20 cellular contexts compared by ENCODE assay signal in the genomic region with DNA sequence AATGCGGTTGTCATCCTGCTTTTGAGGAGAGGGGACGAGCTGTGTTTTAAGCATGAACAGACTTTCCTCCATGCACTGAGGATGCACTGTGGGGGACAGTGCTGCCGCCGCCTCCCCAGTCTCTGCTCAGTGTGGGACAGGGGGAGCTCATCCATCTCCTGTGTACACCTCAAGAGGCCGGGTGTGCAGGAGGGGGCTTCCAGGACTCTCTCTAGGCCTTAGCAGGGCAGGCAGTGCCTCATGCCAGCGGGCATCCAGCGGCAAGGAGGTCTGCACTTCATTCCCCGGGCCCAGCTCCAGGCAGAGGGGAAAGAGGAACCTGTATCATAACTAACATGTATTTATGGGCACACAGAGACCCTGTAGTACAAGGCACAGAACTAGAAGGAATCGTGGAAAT.
"Had no signal": no experiment of that assay in that cellular context is flagged by ENCODE, and none has a peak within 500 bp of the region (broad histone marks: within the 10 kb centered on the region; RNA-seq: fewer than 3 reads in every experiment).

No MANE protein-coding gene starts in this region.

- H3K27ac ChIP-seq: breast epithelium, psoas muscle had no signal

- H3K9me3 ChIP-seq: breast epithelium, esophagus muscularis mucosa, psoas muscle, stomach had no signal

- H3K36me3 ChIP-seq: breast epithelium, esophagus muscularis mucosa, stomach had no signal

- H3K4me1 Mint-ChIP-seq: activated CD4-positive, alpha-beta T cell treated with anti-CD3 and anti-CD28 coated beads, Interleukin-2, amount 10 ng/mL, durations not matched to agents 24 days and 14 days; activated naive CD8-positive, alpha-beta T cell treated with anti-CD3 and anti-CD28 coated beads, Interleukin-2, amount 10 ng/mL, durations not matched to agents 7 days and 5 days; activated T-helper 17 cell treated with anti-CD3 and anti-CD28 coated beads, Interleukin-2, amount 50 U/mL, for 72 hours; memory B cell; stimulated activated effector memory CD8-positive, alpha-beta T cell treated with anti-CD3 and anti-CD28 coated beads, Interleukin-12 subunit alpha, Interleukin-12 subunit beta, amount 100 ng/mL, for 72 hours had no signal

- H3K27me3 Mint-ChIP-seq: activated CD4-positive, alpha-beta T cell treated with anti-CD3 and anti-CD28 coated beads, Interleukin-2, amount 10 ng/mL, durations not matched to agents 24 days and 14 days had no signal

- H3K4me3 ChIP-seq: breast epithelium, esophagus muscularis mucosa, psoas muscle, stomach had no signal

- H3K27me3 ChIP-seq: breast epithelium, esophagus muscularis mucosa, stomach had no signal

- H3K4me3 Mint-ChIP-seq: activated CD4-positive, alpha-beta T cell treated with anti-CD3 and anti-CD28 coated beads, Interleukin-2, amount 10 ng/mL, durations not matched to agents 24 days and 14 days; activated CD8-positive, alpha-beta T cell treated with anti-CD3 and anti-CD28 coated beads for 36 hours; activated naive CD8-positive, alpha-beta T cell treated with anti-CD3 and anti-CD28 coated beads, Interleukin-2, amount 10 ng/mL, durations not matched to agents 7 days and 5 days; activated T-helper 17 cell treated with anti-CD3 and anti-CD28 coated beads, Interleukin-2, amount 50 U/mL, for 72 hours; memory B cell; nephron; stimulated activated effector memory CD8-positive, alpha-beta T cell treated with anti-CD3 and anti-CD28 coated beads, Interleukin-12 subunit alpha, Interleukin-12 subunit beta, amount 100 ng/mL, for 72 hours had no signal

- DNase-seq: activated CD4-positive, alpha-beta T cell treated with anti-CD3 and anti-CD28 coated beads, Interleukin-2, amount 10 ng/mL, durations not matched to agents 24 days and 14 days; activated CD4-positive, CD25-positive, alpha-beta regulatory T cell; activated CD8-positive, alpha-beta T cell treated with anti-CD3 and anti-CD28 coated beads for 36 hours; activated naive CD4-positive, alpha-beta T cell; activated naive CD8-positive, alpha-beta T cell treated with anti-CD3 and anti-CD28 coated beads, Interleukin-2, amount 10 ng/mL, durations not matched to agents 7 days and 5 days; activated T-cell treated with anti-CD3 and anti-CD28 coated beads, Interleukin-2, amount 50 U/mL, for 1 hour; cerebellar nuclear complex; effector CD4-positive, alpha-beta T cell; occipital lobe; psoas muscle; right cardiac atrium; stimulated activated CD4-positive, alpha-beta T cell treated with anti-CD3 and anti-CD28 coated beads, Interleukin-4, amount 100 ng/mL, for 24 hours; stomach; T1000 had no signal

- H3K27ac Mint-ChIP-seq: activated CD4-positive, alpha-beta T cell treated with anti-CD3 and anti-CD28 coated beads, Interleukin-2, amount 10 ng/mL, durations not matched to agents 24 days and 14 days; activated CD8-positive, alpha-beta T cell treated with anti-CD3 and anti-CD28 coated beads for 36 hours; activated naive CD8-positive, alpha-beta T cell treated with anti-CD3 and anti-CD28 coated beads, Interleukin-2, amount 10 ng/mL, durations not matched to agents 7 days and 5 days; activated T-helper 17 cell treated with anti-CD3 and anti-CD28 coated beads, Interleukin-2, amount 50 U/mL, for 72 hours; memory B cell; stimulated activated effector memory CD8-positive, alpha-beta T cell treated with anti-CD3 and anti-CD28 coated beads, Interleukin-12 subunit alpha, Interleukin-12 subunit beta, amount 100 ng/mL, for 72 hours had no signal

- ATAC-seq: activated CD8-positive, alpha-beta T cell treated with anti-CD3 and anti-CD28 coated beads for 36 hours; activated T-helper 17 cell treated with anti-CD3 and anti-CD28 coated beads, Interleukin-2, amount 50 U/mL, for 72 hours; stimulated activated effector memory CD8-positive, alpha-beta T cell treated with anti-CD3 and anti-CD28 coated beads, Interleukin-12 subunit alpha, Interleukin-12 subunit beta, amount 100 ng/mL, for 72 hours had no signal

- H3K9me3 Mint-ChIP-seq: activated CD4-positive, alpha-beta T cell treated with anti-CD3 and anti-CD28 coated beads, Interleukin-2, amount 10 ng/mL, durations not matched to agents 24 days and 14 days; activated CD8-positive, alpha-beta T cell treated with anti-CD3 and anti-CD28 coated beads for 36 hours; activated naive CD8-positive, alpha-beta T cell treated with anti-CD3 and anti-CD28 coated beads, Interleukin-2, amount 10 ng/mL, durations not matched to agents 7 days and 5 days; activated T-helper 17 cell treated with anti-CD3 and anti-CD28 coated beads, Interleukin-2, amount 50 U/mL, for 72 hours; memory B cell; nephron; stimulated activated effector memory CD8-positive, alpha-beta T cell treated with anti-CD3 and anti-CD28 coated beads, Interleukin-12 subunit alpha, Interleukin-12 subunit beta, amount 100 ng/mL, for 72 hours had no signal

- H3K36me3 Mint-ChIP-seq: activated naive CD8-positive, alpha-beta T cell treated with anti-CD3 and anti-CD28 coated beads, Interleukin-2, amount 10 ng/mL, durations not matched to agents 7 days and 5 days; memory B cell; stimulated activated effector memory CD8-positive, alpha-beta T cell treated with anti-CD3 and anti-CD28 coated beads, Interleukin-12 subunit alpha, Interleukin-12 subunit beta, amount 100 ng/mL, for 72 hours had no signal
